Comparison of ENCODE assay signal across 13 cellular contexts in genomic region chr20:57030611-57031600, GRCh38.
DNase-seq lines count a peak whose midpoint lies in the region; ATAC-seq and TF ChIP-seq lines count a peak whose summit lies in the region.
"Had no signal": no experiment of that assay in that cellular context is flagged by ENCODE, and none has a peak within 500 bp of the region (broad histone marks: within the 10 kb centered on the region; RNA-seq: fewer than 3 reads in every experiment).

No MANE protein-coding gene starts in this region.

- ATAC-seq in right lobe of liver = no peak
- ATAC-seq in upper lobe of left lung (ENCODE audit: low FRiP score in 2 of 2) = no peak
- ATAC-seq: Panc1 had no signal

- H3K4me3 ChIP-seq in right lobe of liver (no peak overlapping the region), upper lobe of left lung (no peak overlapping the region), suprapubic skin (no peak overlapping the region)

- TF ChIP-seq EP300 in upper lobe of left lung (IDR thresholded peaks at IDR 0.05) = no peak
- TF ChIP-seq EP300 in suprapubic skin (IDR thresholded peaks at IDR 0.05) = no peak

- H3K4me1 ChIP-seq in right lobe of liver (no peaks in the 10 kb centered on the region), upper lobe of left lung (no peaks in the 10 kb centered on the region), suprapubic skin (peaks cover 3% of the 10 kb centered on the region)

- no peak for TF ChIP-seq POLR2A in right lobe of liver (IDR thresholded peaks at IDR 0.05)
- no peak for TF ChIP-seq POLR2A in upper lobe of left lung (IDR thresholded peaks at IDR 0.05)
- no peak for TF ChIP-seq POLR2A in suprapubic skin (IDR thresholded peaks at IDR 0.05)

- DNase-seq in Daoy (ENCODE audit: low read depth) (peak; percentile 92), M059J (ENCODE audit: low read depth) (peak; percentile 98), astrocyte of the hippocampus (ENCODE audit: low read depth, low spot score) (peak; percentile 78), non-pigmented ciliary epithelial cell (ENCODE audit: low read depth) (peak; percentile 24), right lobe of liver (no peak), NCI-H1436 (lab: John Stamatoyannopoulos, UW) (no peak), upper lobe of left lung (no peak), suprapubic skin (ENCODE audit: low spot score in 2 of 2) (no peak)
- DNase-seq: activated T-cell treated with anti-CD3 and anti-CD28 coated beads for 4 hours, HCEC 1CT, midbrain, NCI-H2171 had no signal

- no peak for TF ChIP-seq CTCF in right lobe of liver (IDR thresholded peaks at IDR 0.05)
- no peak for TF ChIP-seq CTCF in upper lobe of left lung (IDR thresholded peaks at IDR 0.05)
- no peak for TF ChIP-seq CTCF in suprapubic skin (IDR thresholded peaks at IDR 0.05)

- 45% methylated on average over 13 of the region's 14 CpGs for WGBS in right lobe of liver (ENCODE audit: insufficient coverage, low coverage, low lambda C conversion rate, missing lambda C conversion rate)
- WGBS in upper lobe of left lung, 2 donors = 51 to 54% methylated on average over 14 of the region's 14 CpGs
- WGBS in suprapubic skin = 49% methylated on average over 14 of the region's 14 CpGs

- H3K36me3 ChIP-seq in right lobe of liver (no peaks in the 10 kb centered on the region), upper lobe of left lung (no peaks in the 10 kb centered on the region), suprapubic skin (no peaks in the 10 kb centered on the region)

- H3K27ac ChIP-seq in right lobe of liver (no peak overlapping the region), upper lobe of left lung (no peak overlapping the region), suprapubic skin (no peak overlapping the region)

- H3K9me3 ChIP-seq in right lobe of liver (no peaks in the 10 kb centered on the region), upper lobe of left lung (peaks cover 0 to 6% (median 0%) of the 10 kb centered on the region in 4 donors), suprapubic skin (no peaks in the 10 kb centered on the region)

- intact Hi-C loops in right lobe of liver (cut with DNase I) = no loop called here

- peaks cover 0 to 9% of the 10 kb centered on the region in 2 donors for H3K27me3 ChIP-seq in right lobe of liver
- H3K27me3 ChIP-seq in upper lobe of left lung = no peaks in the 10 kb centered on the region
- H3K27me3 ChIP-seq in suprapubic skin = peaks cover 33% of the 10 kb centered on the region

Comparison
In these comparisons a context has a peak if more than half of its experiments do, and no peak if none do; other contexts are left out.
1. DNase-seq: peak in Daoy (single experiment), M059J (single experiment), astrocyte of the hippocampus (single experiment) and non-pigmented ciliary epithelial cell (single experiment); none in right lobe of liver (0 of 3), NCI-H1436 (single experiment), upper lobe of left lung (0 of 2) and suprapubic skin (0 of 2).